ENCODE assay signal across 7 cellular contexts in the genomic region with DNA sequence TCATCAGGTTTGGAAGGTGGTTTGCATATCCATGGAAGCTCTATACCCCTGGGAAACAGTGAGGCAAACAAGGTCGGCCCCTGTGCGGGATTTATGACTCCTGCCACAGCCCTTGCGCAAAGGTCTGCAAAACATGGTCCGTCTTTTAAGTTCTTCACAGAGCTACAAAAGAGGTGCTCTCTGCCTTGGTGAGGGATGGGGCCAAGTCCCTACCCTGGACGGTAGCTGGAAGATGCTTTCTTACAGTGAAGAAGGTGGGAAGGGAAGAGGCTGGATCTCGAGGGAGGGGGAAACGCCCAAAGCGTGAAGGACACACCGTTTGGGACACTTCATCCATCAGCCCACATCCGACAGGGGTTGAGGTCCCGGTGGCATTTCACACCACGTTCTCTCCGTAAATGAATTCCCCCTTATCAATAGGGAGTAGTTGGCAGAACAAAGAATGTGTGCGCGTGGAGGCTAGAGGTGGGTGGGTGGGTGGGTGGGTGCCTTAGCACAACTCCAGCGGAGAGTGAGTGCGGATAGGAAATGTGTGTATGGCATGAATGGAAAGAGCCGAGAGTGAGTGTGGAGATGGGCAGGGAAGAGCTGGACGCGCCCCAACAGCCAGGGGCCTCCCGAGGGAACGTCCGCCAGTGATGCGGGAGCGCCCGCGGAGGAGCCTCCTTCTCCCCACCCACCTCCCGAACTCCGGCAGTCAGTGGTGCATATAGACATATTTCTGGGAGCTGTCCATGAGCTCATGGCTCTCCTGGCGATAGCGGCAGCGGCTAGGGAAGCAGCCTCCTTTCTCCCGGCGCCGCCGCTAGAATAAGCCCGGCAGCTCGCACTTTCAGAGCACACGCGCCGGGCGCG.
DNase-seq lines count a peak whose midpoint lies in the region; ATAC-seq and TF ChIP-seq lines count a peak whose summit lies in the region.

No MANE protein-coding gene starts in this region.

- H3K4me2 ChIP-seq in OCI-LY7 (ENCODE audit: low read length): peak overlapping the region; percentile 55; the same call in 1 of the 2 replicates
- peak overlapping the region; percentile 70 for H3K4me2 ChIP-seq in smooth muscle cell

- no peak for ATAC-seq in central memory CD8-positive, alpha-beta T cell (replicated peaks; ENCODE audit: extremely low read depth, poor library complexity, severe bottlenecking)
- no peak for ATAC-seq in GM21526 (IDR thresholded peaks at IDR 0.05; ENCODE audit: low FRiP score, unreplicated experiment)

- H3K36me3 Mint-ChIP-seq in central memory CD8-positive, alpha-beta T cell (ENCODE audit: insufficient read depth): peaks cover 2% of the 10 kb centered on the region

- H3K4me3 Mint-ChIP-seq in central memory CD8-positive, alpha-beta T cell: peak overlapping the region; percentile 77

- no peaks in the 10 kb centered on the region for H3K9me3 Mint-ChIP-seq in central memory CD8-positive, alpha-beta T cell

- H3K4me1 ChIP-seq in HEK293 (ENCODE audit: control insufficient read depth, insufficient read depth, low read length) (no peaks in the 10 kb centered on the region), OCI-LY7 (ENCODE audit: insufficient read depth, low read length, poor library complexity, severe bottlenecking) (peaks cover 16% of the 10 kb centered on the region), smooth muscle cell (ENCODE audit: low read depth) (peaks cover 13% of the 10 kb centered on the region)

- H3K79me2 ChIP-seq in OCI-LY7 (ENCODE audit: insufficient read depth, low read depth, low read length): no peaks in the 10 kb centered on the region
- no peaks in the 10 kb centered on the region for H3K79me2 ChIP-seq in smooth muscle cell (ENCODE audit: low read depth)

- H3K4me1 Mint-ChIP-seq in central memory CD8-positive, alpha-beta T cell: peaks cover 23% of the 10 kb centered on the region

- H3K4me3 ChIP-seq in GM08714 (ENCODE audit: low read length): peak overlapping the region; percentile 33; the same call in 1 of the 2 replicates
- peak overlapping the region; percentile 47 for H3K4me3 ChIP-seq in HEK293 (ENCODE audit: low read depth, low read length)
- H3K4me3 ChIP-seq in OCI-LY7 (ENCODE audit: low read depth, low read length, poor library complexity, severe bottlenecking): peak overlapping the region; percentile 61
- H3K4me3 ChIP-seq in smooth muscle cell: peak overlapping the region; percentile 53

- BruUV-seq in OCI-LY7 (replicated peaks; lab: Mats Ljungman, UMichigan): no TSS peak

- peaks cover 38% of the 10 kb centered on the region for H3K27me3 ChIP-seq in smooth muscle cell (ENCODE audit: low read depth)

- POLR2A ChIA-PET in HEK293 (lab: Yijun Ruan, JAX) (interaction anchor here (1.1 kb wide), 1 partner anchor 13 kb away, joined by 3 read pairs; no protein-coding TSS in a partner anchor), OCI-LY7 (lab: Charles Lee) (interaction anchor here (0.6 to 1.2 kb wide), 5 partner anchors 9 to 502 kb away, joined by 3 to 4 read pairs (median 3); no protein-coding TSS in a partner anchor)

- WGBS in smooth muscle cell (ENCODE audit: low lambda C conversion rate): 3% methylated on average over 20 of the region's 43 CpGs

- DNase-seq in OCI-LY7 (ENCODE audit: low spot score) (no peak), islet precursor cell (peak; percentile 88), smooth muscle cell (lab: John Stamatoyannopoulos, UW; ENCODE audit: unreplicated experiment) (peak; percentile 28)
- DNase-seq in central memory CD8-positive, alpha-beta T cell (ENCODE audit: low spot score in 2 of 2): no peak

- CTCF ChIA-PET in HEK293 (lab: Yijun Ruan, JAX) (interaction anchor here (0.7 kb wide), 1 partner anchor 60 kb away, joined by 4 read pairs; no protein-coding TSS in a partner anchor), OCI-LY7 (lab: Charles Lee; ENCODE audit: unreplicated experiment) (interaction anchor here (0.6 kb wide), 1 partner anchor 12 kb away, joined by 4 read pairs; no protein-coding TSS in a partner anchor)

- peaks cover 71% of the 10 kb centered on the region for H3K27me3 Mint-ChIP-seq in central memory CD8-positive, alpha-beta T cell

- no peaks in the 10 kb centered on the region for H3K36me3 ChIP-seq in HEK293 (ENCODE audit: control insufficient read depth in 2 of 2, insufficient read depth in 1 of 2, low read length in 2 of 2)
- H3K36me3 ChIP-seq in OCI-LY7 (ENCODE audit: insufficient read depth, low read length): no peaks in the 10 kb centered on the region
- H3K36me3 ChIP-seq in smooth muscle cell (ENCODE audit: low read depth): no peaks in the 10 kb centered on the region

- peak overlapping the region; percentile 16; the same call in 1 of the 2 replicates for H3K27ac ChIP-seq in HEK293 (ENCODE audit: extremely low read depth, low read depth, low read length)
- no peak overlapping the region for H3K27ac ChIP-seq in OCI-LY7 (ENCODE audit: low read depth, low read length, poor library complexity, severe bottlenecking)
- H3K27ac ChIP-seq in smooth muscle cell (ENCODE audit: low read depth): no peak overlapping the region

- no peak overlapping the region for H3K27ac Mint-ChIP-seq in central memory CD8-positive, alpha-beta T cell (ENCODE audit: low read depth)

- no peak overlapping the region for H3K9ac ChIP-seq in smooth muscle cell (ENCODE audit: low read depth)

- no peaks in the 10 kb centered on the region for H3K9me3 ChIP-seq in HEK293 (ENCODE audit: control insufficient read depth, insufficient read depth, low read depth, low read length)
- no peaks in the 10 kb centered on the region for H3K9me3 ChIP-seq in OCI-LY7 (ENCODE audit: low read length)
- no peaks in the 10 kb centered on the region for H3K9me3 ChIP-seq in smooth muscle cell (replicated peaks; ENCODE audit: low read depth)

- H3F3A ChIP-seq in smooth muscle cell (ENCODE audit: low read depth): no peaks in the 10 kb centered on the region

- intact Hi-C loops in OCI-LY7 (cut with micrococcal nuclease; ENCODE audit: unreplicated experiment): no loop called here

- TF ChIP-seq CTCF in HEK293 (tag by site-specific recombination; IDR thresholded peaks at IDR 0.05): no peak
- no peak for TF ChIP-seq CTCF in OCI-LY7 (conservative IDR thresholded peaks at IDR 0.05; ENCODE audit: low read length)
- TF ChIP-seq CTCF in smooth muscle cell (IDR thresholded peaks at IDR 0.05; ENCODE audit: borderline replicate concordance, insufficient read depth, poor library complexity, severe bottlenecking): no peak

- H4K20me1 ChIP-seq in OCI-LY7 (ENCODE audit: insufficient read depth, low read length): no peaks in the 10 kb centered on the region
- H4K20me1 ChIP-seq in smooth muscle cell (ENCODE audit: low read depth): no peaks in the 10 kb centered on the region

- no peaks in the 10 kb centered on the region for H3K9me2 ChIP-seq in OCI-LY7 (ENCODE audit: insufficient read depth, low read length)

- H2AFZ ChIP-seq in OCI-LY7 (ENCODE audit: low read length) (no peak overlapping the region), smooth muscle cell (ENCODE audit: low read depth) (no peak overlapping the region)

TF ChIP-seq in HEK293, 187 proteins besides CTCF, POLR2A, EP300 and RAD21 (continues in another document):
- TF ChIP-seq ZNF239 (tag by site-specific recombination; IDR thresholded peaks at IDR 0.05) (no peak), ZEB2 (tag by site-specific recombination; IDR thresholded peaks at IDR 0.05) (no peak), ZNF610 (tag by site-specific recombination; IDR thresholded peaks at IDR 0.05; ENCODE audit: borderline replicate concordance) (no peak), ZNF211 (tag by site-specific recombination; IDR thresholded peaks at IDR 0.05; ENCODE audit: low read depth) (no peak), ZNF48 (tag by site-specific recombination; IDR thresholded peaks at IDR 0.05) (no peak), ZNF521 (tag by site-specific recombination; IDR thresholded peaks at IDR 0.05) (no peak), ZNF514 (tag by site-specific recombination; IDR thresholded peaks at IDR 0.05) (no peak), TCF7L2 (IDR thresholded peaks at IDR 0.05; ENCODE audit: borderline replicate concordance, low read depth, low read length) (no peak), ZNF202 (tag by site-specific recombination; IDR thresholded peaks at IDR 0.05; ENCODE audit: borderline replicate concordance) (no peak), ZNF600 (tag by site-specific recombination; IDR thresholded peaks at IDR 0.05) (no peak), SP7 (tag by site-specific recombination; IDR thresholded peaks at IDR 0.05) (no peak), ZBTB1 (tag by site-specific recombination; IDR thresholded peaks at IDR 0.05) (0 out of 2 replicates have a peak, but pooled peaks have one; percentile 19), ZBTB20 (tag by site-specific recombination; IDR thresholded peaks at IDR 0.05) (peak; percentile 36; the same call in 1 of the 2 replicates), ZNF664 (tag by site-specific recombination; IDR thresholded peaks at IDR 0.05) (no peak), ZNF354C (tag by site-specific recombination; IDR thresholded peaks at IDR 0.05; ENCODE audit: borderline replicate concordance, low read depth) (no peak), ZNF2 (tag by site-specific recombination; IDR thresholded peaks at IDR 0.05) (no peak), ZNF571 (tag by site-specific recombination; IDR thresholded peaks at IDR 0.05) (no peak), ZNF830 (tag by site-specific recombination; IDR thresholded peaks at IDR 0.05; ENCODE audit: low read depth) (no peak), GLIS1 (tag by site-specific recombination; IDR thresholded peaks at IDR 0.05) (0 out of 2 replicates have a peak, but pooled peaks have one; percentile 11), ZNF157 (tag by site-specific recombination; IDR thresholded peaks at IDR 0.05) (no peak), ZXDB (tag by site-specific recombination; IDR thresholded peaks at IDR 0.05) (0 out of 2 replicates have a peak, but pooled peaks have one; percentile 8), ZFP41 (tag by site-specific recombination; IDR thresholded peaks at IDR 0.05; ENCODE audit: borderline replicate concordance) (no peak)
- TF ChIP-seq, protein P1, sequence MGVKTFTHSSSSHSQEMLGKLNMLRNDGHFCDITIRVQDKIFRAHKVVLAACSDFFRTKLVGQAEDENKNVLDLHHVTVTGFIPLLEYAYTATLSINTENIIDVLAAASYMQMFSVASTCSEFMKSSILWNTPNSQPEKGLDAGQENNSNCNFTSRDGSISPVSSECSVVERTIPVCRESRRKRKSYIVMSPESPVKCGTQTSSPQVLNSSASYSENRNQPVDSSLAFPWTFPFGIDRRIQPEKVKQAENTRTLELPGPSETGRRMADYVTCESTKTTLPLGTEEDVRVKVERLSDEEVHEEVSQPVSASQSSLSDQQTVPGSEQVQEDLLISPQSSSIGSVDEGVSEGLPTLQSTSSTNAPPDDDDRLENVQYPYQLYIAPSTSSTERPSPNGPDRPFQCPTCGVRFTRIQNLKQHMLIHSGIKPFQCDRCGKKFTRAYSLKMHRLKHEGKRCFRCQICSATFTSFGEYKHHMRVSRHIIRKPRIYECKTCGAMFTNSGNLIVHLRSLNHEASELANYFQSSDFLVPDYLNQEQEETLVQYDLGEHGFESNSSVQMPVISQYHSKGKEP (tag by site-specific recombination; IDR thresholded peaks at IDR 0.05): no peak

Comparison
In these comparisons a context has a peak if more than half of its experiments do, and no peak if none do; other contexts are left out.
1. DNase-seq: peak in islet precursor cell (single experiment) and smooth muscle cell (single experiment); none in OCI-LY7 (single experiment) and central memory CD8-positive, alpha-beta T cell (0 of 2).
2. Peak in every context shown above with its lines, with median percentiles within 50 percentile points of each other: H3K4me3 ChIP-seq.